Comparison of ENCODE assay signal across 11 cellular contexts in genomic region chr19:18150776-18151624, GRCh38. TPM values are rescaled to one million over a fixed set of nuclear protein-coding genes. Genes with fewer than 3 reads are reported as not detected.
A peak's percentile ranks its signal among the peaks of the same experiment; 100 is the strongest.
DNase-seq lines count a peak whose midpoint lies in the region; ATAC-seq and TF ChIP-seq lines count a peak whose summit lies in the region.
"Had no signal": no experiment of that assay in that cellular context is flagged by ENCODE, and none has a peak within 500 bp of the region (broad histone marks: within the 10 kb centered on the region; RNA-seq: fewer than 3 reads in every experiment).

No MANE protein-coding gene starts in this region.

- peaks cover 7% of the 10 kb centered on the region for H3K36me3 Mint-ChIP-seq in stimulated activated naive CD8-positive, alpha-beta T cell treated with anti-CD3 and anti-CD28 coated beads, Interleukin-15, Interleukin-2, amounts not matched to agents 100 ng/mL and 50 ng/mL, for 24 hours (ENCODE audit: low read depth)
- peaks cover 9% of the 10 kb centered on the region for H3K36me3 Mint-ChIP-seq in activated naive CD8-positive, alpha-beta T cell treated with anti-CD3 and anti-CD28 coated beads for 36 hours

- no peak for DNase-seq in stimulated activated naive CD8-positive, alpha-beta T cell treated with anti-CD3 and anti-CD28 coated beads, Interleukin-15, Interleukin-2, amounts not matched to agents 100 U/mL and 50 U/mL, for 24 hours
- no peak for DNase-seq in activated naive CD8-positive, alpha-beta T cell treated with anti-CD3 and anti-CD28 coated beads for 36 hours
- DNase-seq in uterus (no peak), glomerular visceral epithelial cell (ENCODE audit: extremely low spot score) (no peak), HuH-7 (ENCODE audit: low spot score) (no peak)
- DNase-seq: lower lobe of right lung, NCI-H187 had no signal

- TF ChIP-seq POLR2A in uterus (IDR thresholded peaks at IDR 0.05), result no peak

- H3K27me3 ChIP-seq in liver (ENCODE audit: control insufficient read depth in 4 of 4, insufficient read depth in 4 of 4, low read length in 3 of 4) (no peaks in the 10 kb centered on the region), uterus (no peaks in the 10 kb centered on the region)
- H3K27me3 ChIP-seq: thyroid gland had no signal

- no peaks in the 10 kb centered on the region for H3K27me3 Mint-ChIP-seq in stimulated activated naive CD8-positive, alpha-beta T cell treated with anti-CD3 and anti-CD28 coated beads, Interleukin-15, Interleukin-2, amounts not matched to agents 100 ng/mL and 50 ng/mL, for 24 hours
- no peaks in the 10 kb centered on the region for H3K27me3 Mint-ChIP-seq in activated naive CD8-positive, alpha-beta T cell treated with anti-CD3 and anti-CD28 coated beads for 36 hours

- intact Hi-C loops in uterus (cut with DNase I; ENCODE audit: low total_unique reads), result loop anchor here (5.0 kb wide), 1 partner anchor 71 kb away; no protein-coding TSS in a partner anchor

- peaks cover 26% of the 10 kb centered on the region for H3K4me1 Mint-ChIP-seq in stimulated activated naive CD8-positive, alpha-beta T cell treated with anti-CD3 and anti-CD28 coated beads, Interleukin-15, Interleukin-2, amounts not matched to agents 100 ng/mL and 50 ng/mL, for 24 hours (ENCODE audit: low read depth)
- peaks cover 16% of the 10 kb centered on the region for H3K4me1 Mint-ChIP-seq in activated naive CD8-positive, alpha-beta T cell treated with anti-CD3 and anti-CD28 coated beads for 36 hours

- WGBS in liver, result 91% methylated on average over 18 of the region's 18 CpGs

- no peak for ATAC-seq in stimulated activated naive CD8-positive, alpha-beta T cell treated with anti-CD3 and anti-CD28 coated beads, Interleukin-15, Interleukin-2, amounts not matched to agents 100 U/mL and 50 U/mL, for 24 hours
- ATAC-seq in GM19397 (IDR thresholded peaks at IDR 0.05; ENCODE audit: unreplicated experiment), result no peak
- ATAC-seq: lower lobe of right lung had no signal

- H3K9me3 Mint-ChIP-seq in stimulated activated naive CD8-positive, alpha-beta T cell treated with anti-CD3 and anti-CD28 coated beads, Interleukin-15, Interleukin-2, amounts not matched to agents 100 ng/mL and 50 ng/mL, for 24 hours, result no peaks in the 10 kb centered on the region
- no peaks in the 10 kb centered on the region for H3K9me3 Mint-ChIP-seq in activated naive CD8-positive, alpha-beta T cell treated with anti-CD3 and anti-CD28 coated beads for 36 hours

- H3K36me3 ChIP-seq in liver (ENCODE audit: control insufficient read depth in 4 of 4, insufficient read depth in 3 of 4, low read depth in 1 of 4, low read length in 3 of 4) (peaks cover 5 to 14% (median 9%) of the 10 kb centered on the region in 4 donors), uterus (no peaks in the 10 kb centered on the region)

- H3K27ac Mint-ChIP-seq in stimulated activated naive CD8-positive, alpha-beta T cell treated with anti-CD3 and anti-CD28 coated beads, Interleukin-15, Interleukin-2, amounts not matched to agents 100 ng/mL and 50 ng/mL, for 24 hours, result peak overlapping the region; percentile 97
- peak overlapping the region; percentile 95 for H3K27ac Mint-ChIP-seq in activated naive CD8-positive, alpha-beta T cell treated with anti-CD3 and anti-CD28 coated beads for 36 hours

- TF ChIP-seq RAD21 in liver (IDR thresholded peaks at IDR 0.05), result no peak

- H3K9ac ChIP-seq in liver (ENCODE audit: low read depth in 1 of 2, low read length in 2 of 2), result peak overlapping the region in 1 of 2 donors; percentile 44

- H3K4me3 Mint-ChIP-seq in stimulated activated naive CD8-positive, alpha-beta T cell treated with anti-CD3 and anti-CD28 coated beads, Interleukin-15, Interleukin-2, amounts not matched to agents 100 ng/mL and 50 ng/mL, for 24 hours, result peak overlapping the region; percentile 83
- H3K4me3 Mint-ChIP-seq in activated naive CD8-positive, alpha-beta T cell treated with anti-CD3 and anti-CD28 coated beads for 36 hours, result peak overlapping the region; percentile 80

- TF ChIP-seq CTCF in liver (IDR thresholded peaks at IDR 0.05; ENCODE audit: low read depth, low read length, missing input control) (no peak), uterus (IDR thresholded peaks at IDR 0.05) (no peak)

- H3K4me3 ChIP-seq in liver (ENCODE audit: low read depth in 1 of 3, low read length in 3 of 3), result no peak overlapping the region
- H3K4me3 ChIP-seq in uterus, result no peak overlapping the region

- H3K27ac ChIP-seq in liver (ENCODE audit: low read depth in 1 of 2, low read length in 2 of 2) (peak overlapping the region; percentile 93), uterus (peak overlapping the region; percentile 87 to 95)

- H3K9me3 ChIP-seq in liver (ENCODE audit: control insufficient read depth in 4 of 4, low read length in 3 of 4), result no peaks in the 10 kb centered on the region
- H3K9me3 ChIP-seq in uterus, result no peaks in the 10 kb centered on the region
- H3K9me3 ChIP-seq: lower lobe of right lung, thyroid gland had no signal

- H3K4me1 ChIP-seq in liver (ENCODE audit: control insufficient read depth in 4 of 4, insufficient read depth in 4 of 4, low read length in 3 of 4) (peaks cover 11 to 41% (median 28%) of the 10 kb centered on the region in 4 donors), uterus (peaks cover 7 to 10% of the 10 kb centered on the region in 2 donors)

TF ChIP-seq in liver, 16 proteins besides CTCF, POLR2A, EP300 and RAD21:
- no peak for TF ChIP-seq GABPA (IDR thresholded peaks at IDR 0.05 in 1 of 2, conservative IDR thresholded peaks at IDR 0.05 in 1 of 2)
- no peak for TF ChIP-seq FOXA2 (IDR thresholded peaks at IDR 0.05)
- TF ChIP-seq SP1 (IDR thresholded peaks at IDR 0.05), result no peak
- no peak for TF ChIP-seq FOXA1 (IDR thresholded peaks at IDR 0.05)
- no peak for TF ChIP-seq YY1 (IDR thresholded peaks at IDR 0.05)
- TF ChIP-seq MAX (IDR thresholded peaks at IDR 0.05), result no peak
- TF ChIP-seq TAF1 (conservative IDR thresholded peaks at IDR 0.05), result no peak
- no peak for TF ChIP-seq NR2F2 (IDR thresholded peaks at IDR 0.05)
- no peak for TF ChIP-seq JUND (IDR thresholded peaks at IDR 0.05)
- no peak for TF ChIP-seq HNF4A (conservative IDR thresholded peaks at IDR 0.05)

RNA-seq across cellular contexts. Expression of gene PIK3R2, which starts 2.0 kb away (rescaled TPM):
- total RNA-seq in activated naive CD8-positive, alpha-beta T cell treated with anti-CD3 and anti-CD28 coated beads for 36 hours, result 10 to 100 TPM; 18.5 to 21.1 TPM
- total RNA-seq in liver, result 10 to 100 TPM in 1 of 2 donors, 1 to 10 TPM in 1; 9.1 to 37.8 TPM
- 1 to 10 TPM; 1.5 to 6.2 TPM for polyA plus RNA-seq in liver
- 10 to 100 TPM; 17.2 to 39.4 (median 29.7) TPM for total RNA-seq in uterus

RNA-seq across cellular contexts. Expression of gene IFI30, which starts 22.6 kb away (rescaled TPM):
- total RNA-seq in activated naive CD8-positive, alpha-beta T cell treated with anti-CD3 and anti-CD28 coated beads for 36 hours, result 10 to 100 TPM; 24.7 to 28.1 TPM
- total RNA-seq in liver (100 to 1,000 TPM in 1 of 2 donors, 10 to 100 TPM in 1; 60.2 to 129 TPM), uterus (10 to 100 TPM in 2 of 4 donors, 1 to 10 TPM in 2; 4.1 to 17.4 (median 11.4) TPM)
- 100 to 1,000 TPM in 1 of 2 donors, 10 to 100 TPM in 1; 89.0 to 130 TPM for polyA plus RNA-seq in liver

RNA-seq across cellular contexts. Expression of gene MPV17L2, which starts 42.0 kb away (rescaled TPM):
- total RNA-seq in activated naive CD8-positive, alpha-beta T cell treated with anti-CD3 and anti-CD28 coated beads for 36 hours, result 10 to 100 TPM; 15.2 to 16.7 TPM
- total RNA-seq in liver (10 to 100 TPM in 1 of 2 donors, 1 to 10 TPM in 1; 3.6 to 12.1 TPM), uterus (10 to 100 TPM in 3 of 4 donors, 1 to 10 TPM in 1; 5.2 to 19.7 (median 11.1) TPM)
- 10 to 100 TPM; 16.1 to 28.0 TPM for polyA plus RNA-seq in liver

RNA-seq across cellular contexts. Expression of gene RAB3A, which starts 52.8 kb away (rescaled TPM):
- total RNA-seq in activated naive CD8-positive, alpha-beta T cell treated with anti-CD3 and anti-CD28 coated beads for 36 hours, result 1 to 10 TPM; 3.2 to 3.9 TPM
- total RNA-seq in liver, result under 1 TPM; 0.33 to 0.84 TPM
- polyA plus RNA-seq in liver, result 1 to 10 TPM in 1 of 2 donors, under 1 TPM in 1; 0.74 to 1.7 TPM
- 1 to 10 TPM in 1 of 4 donors, under 1 TPM in 2, not detected in 1; 0.69 to 3.8 (median 0.77) TPM for total RNA-seq in uterus

RNA-seq across cellular contexts. Expression of gene MAST3, which starts 53.4 kb away (rescaled TPM):
- total RNA-seq in activated naive CD8-positive, alpha-beta T cell treated with anti-CD3 and anti-CD28 coated beads for 36 hours, result 10 to 100 TPM; 11.8 to 14.4 TPM
- total RNA-seq in liver (10 to 100 TPM in 1 of 2 donors, 1 to 10 TPM in 1; 8.6 to 10.6 TPM), uterus (10 to 100 TPM in 1 of 4 donors, 1 to 10 TPM in 2, under 1 TPM in 1; 0.59 to 22.5 (median 3.8) TPM)
- polyA plus RNA-seq in liver, result 1 to 10 TPM; 4.3 to 4.7 TPM
